1 cellular context compared by ENCODE assay signal in the genomic region with DNA sequence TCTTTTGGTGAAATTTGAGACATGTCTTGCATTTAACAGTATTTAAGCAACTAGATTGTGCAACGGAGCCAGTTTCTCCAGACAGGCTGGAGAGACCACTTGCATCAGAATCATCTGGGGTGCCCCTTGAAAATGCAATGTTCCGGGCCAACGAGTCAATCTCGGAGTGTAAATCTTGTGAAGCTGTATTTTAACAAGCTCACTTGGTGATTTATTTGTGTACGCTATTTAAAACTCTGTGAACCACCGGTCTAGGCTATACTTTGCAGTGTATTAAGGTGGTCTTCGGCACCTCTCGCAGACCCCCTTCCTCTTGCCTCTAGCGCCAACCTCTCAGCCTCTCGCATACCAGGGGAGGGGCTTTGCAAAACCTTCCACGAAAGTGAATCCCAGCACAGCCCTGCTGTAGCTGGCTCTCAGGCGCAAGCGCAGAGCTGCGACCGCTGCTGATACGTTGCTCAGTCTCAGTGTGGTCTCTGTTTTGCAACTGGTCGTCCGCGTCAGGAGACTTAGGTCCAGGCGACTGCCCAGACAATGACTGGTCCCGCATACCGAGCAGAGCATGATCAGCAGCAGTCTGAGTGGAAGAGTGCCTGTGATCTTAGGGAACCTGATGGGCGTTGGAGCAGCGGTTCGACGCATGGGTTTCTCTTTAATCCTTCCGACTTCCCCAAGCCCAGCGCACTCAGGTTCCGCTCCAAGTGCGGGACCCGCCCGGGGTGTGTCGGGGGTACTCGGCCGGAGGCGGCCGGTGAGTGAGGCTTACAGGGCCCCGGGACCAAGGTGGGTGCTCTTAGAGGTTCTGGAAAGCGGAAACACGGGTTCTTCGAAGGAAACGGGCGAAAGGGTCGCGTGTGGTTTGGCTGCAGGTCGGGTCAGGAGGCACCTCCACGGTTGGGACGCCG.
TF ChIP-seq lines count a peak whose summit lies in the region.

A gene (plus strand): TSS at position 467 of the 905 bp plus-strand sequence. CDS start 11,612 bp downstream, outside the sequence.

TF ChIP-seq in GM12878, 131 proteins besides CTCF, POLR2A, EP300 and RAD21 (continued from another document and continues in another):
- TF ChIP-seq, protein P1, sequence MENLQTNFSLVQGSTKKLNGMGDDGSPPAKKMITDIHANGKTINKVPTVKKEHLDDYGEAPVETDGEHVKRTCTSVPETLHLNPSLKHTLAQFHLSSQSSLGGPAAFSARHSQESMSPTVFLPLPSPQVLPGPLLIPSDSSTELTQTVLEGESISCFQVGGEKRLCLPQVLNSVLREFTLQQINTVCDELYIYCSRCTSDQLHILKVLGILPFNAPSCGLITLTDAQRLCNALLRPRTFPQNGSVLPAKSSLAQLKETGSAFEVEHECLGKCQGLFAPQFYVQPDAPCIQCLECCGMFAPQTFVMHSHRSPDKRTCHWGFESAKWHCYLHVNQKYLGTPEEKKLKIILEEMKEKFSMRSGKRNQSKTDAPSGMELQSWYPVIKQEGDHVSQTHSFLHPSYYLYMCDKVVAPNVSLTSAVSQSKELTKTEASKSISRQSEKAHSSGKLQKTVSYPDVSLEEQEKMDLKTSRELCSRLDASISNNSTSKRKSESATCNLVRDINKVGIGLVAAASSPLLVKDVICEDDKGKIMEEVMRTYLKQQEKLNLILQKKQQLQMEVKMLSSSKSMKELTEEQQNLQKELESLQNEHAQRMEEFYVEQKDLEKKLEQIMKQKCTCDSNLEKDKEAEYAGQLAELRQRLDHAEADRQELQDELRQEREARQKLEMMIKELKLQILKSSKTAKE (IDR thresholded peaks at IDR 0.05; ENCODE audit: low read depth, poor library complexity, severe bottlenecking), result no peak
- TF ChIP-seq BCL11A (IDR thresholded peaks at IDR 0.05; ENCODE audit: low read depth, low read length) (no peak), BMI1 (IDR thresholded peaks at IDR 0.05; ENCODE audit: borderline replicate concordance) (no peak), FOS (IDR thresholded peaks at IDR 0.05; ENCODE audit: borderline replicate concordance, extremely low read depth, insufficient read length) (no peak), KLF5 (IDR thresholded peaks at IDR 0.05; ENCODE audit: partially characterized antibody) (no peak), TCF7 (IDR thresholded peaks at IDR 0.05; ENCODE audit: borderline replicate concordance) (0 out of 2 replicates have a peak, but pooled peaks have one; percentile 38), PML (IDR thresholded peaks at IDR 0.05; ENCODE audit: low read length) (peak; percentile 32; the same call in 1 of the 2 replicates), SUPT20H (IDR thresholded peaks at IDR 0.05; ENCODE audit: borderline replicate concordance, control insufficient read depth, low read depth, low read length) (no peak), TAF1 (IDR thresholded peaks at IDR 0.05; ENCODE audit: borderline replicate concordance, low read depth, low read length) (peak; percentile 94), TCF12 (IDR thresholded peaks at IDR 0.05; ENCODE audit: low read depth, low read length) (no peak), SMARCA5 (IDR thresholded peaks at IDR 0.05) (peak; percentile 77; the same call in 1 of the 2 replicates), EED (IDR thresholded peaks at IDR 0.05; ENCODE audit: low read depth) (peak; percentile 36; the same call in 1 of the 2 replicates), SMAD5 (IDR thresholded peaks at IDR 0.05; ENCODE audit: low read depth) (peak; percentile 72; the same call in 1 of the 2 replicates), BHLHE40 (IDR thresholded peaks at IDR 0.05; ENCODE audit: borderline replicate concordance in 1 of 2, low read depth in 2 of 2, low read length in 1 of 2) (peak in 1 of 2 experiments; percentile 8; a peak in 1 of 4 replicates), ZZZ3 (IDR thresholded peaks at IDR 0.05; ENCODE audit: control insufficient read depth, insufficient read length, low read depth) (no peak), DPF2 (IDR thresholded peaks at IDR 0.05) (no peak), JUND (IDR thresholded peaks at IDR 0.05; ENCODE audit: low read depth, low read length) (no peak), HCFC1 (IDR thresholded peaks at IDR 0.05; ENCODE audit: low read length) (peak; percentile 47), ZNF384 (IDR thresholded peaks at IDR 0.05; ENCODE audit: borderline replicate concordance, low read depth, low read length) (no peak), RELA (IDR thresholded peaks at IDR 0.05; ENCODE audit: borderline replicate concordance, partially characterized antibody) (no peak), ZNF217 (IDR thresholded peaks at IDR 0.05) (no peak), NR2C2 (IDR thresholded peaks at IDR 0.05; ENCODE audit: borderline replicate concordance, control insufficient read depth, insufficient read length, low read depth) (no peak), RB1 (IDR thresholded peaks at IDR 0.05; ENCODE audit: borderline replicate concordance) (0 out of 2 replicates have a peak, but pooled peaks have one; percentile 27), MEF2A (IDR thresholded peaks at IDR 0.05; ENCODE audit: insufficient read depth, low read depth, low read length) (no peak), BRCA1 (IDR thresholded peaks at IDR 0.05; ENCODE audit: low read depth, low read length) (no peak), MYB (IDR thresholded peaks at IDR 0.05; ENCODE audit: borderline replicate concordance, low read depth, low read length) (no peak), ZSCAN29 (IDR thresholded peaks at IDR 0.05) (no peak), SUZ12 (IDR thresholded peaks at IDR 0.05; ENCODE audit: unreplicated experiment) (no peak), FOXK2 (IDR thresholded peaks at IDR 0.05) (no peak), RAD51 (IDR thresholded peaks at IDR 0.05) (no peak), NFYA (IDR thresholded peaks at IDR 0.05; ENCODE audit: borderline replicate concordance, low read depth, low read length) (no peak), NBN (IDR thresholded peaks at IDR 0.05) (peak; percentile 62; the same call in 1 of the 2 replicates), GABPA (IDR thresholded peaks at IDR 0.05; ENCODE audit: low read depth) (peak; percentile 86), FOXM1 (IDR thresholded peaks at IDR 0.05; ENCODE audit: low read depth, low read length) (no peak), NFIC (IDR thresholded peaks at IDR 0.05; ENCODE audit: low read depth, low read length) (peak; percentile 9; the same call in 1 of the 2 replicates), CHD4 (IDR thresholded peaks at IDR 0.05) (no peak), YBX1 (IDR thresholded peaks at IDR 0.05) (no peak), MTA3 (IDR thresholded peaks at IDR 0.05; ENCODE audit: borderline replicate concordance, low read length) (no peak), HDAC2 (IDR thresholded peaks at IDR 0.05) (no peak; the same call in 1 of the 2 replicates), POLR2AphosphoS5 (IDR thresholded peaks at IDR 0.05; ENCODE audit: low read length) (peak; percentile 80), STAT1 (conservative IDR thresholded peaks at IDR 0.05) (no peak)
- TF ChIP-seq, protein P2, sequence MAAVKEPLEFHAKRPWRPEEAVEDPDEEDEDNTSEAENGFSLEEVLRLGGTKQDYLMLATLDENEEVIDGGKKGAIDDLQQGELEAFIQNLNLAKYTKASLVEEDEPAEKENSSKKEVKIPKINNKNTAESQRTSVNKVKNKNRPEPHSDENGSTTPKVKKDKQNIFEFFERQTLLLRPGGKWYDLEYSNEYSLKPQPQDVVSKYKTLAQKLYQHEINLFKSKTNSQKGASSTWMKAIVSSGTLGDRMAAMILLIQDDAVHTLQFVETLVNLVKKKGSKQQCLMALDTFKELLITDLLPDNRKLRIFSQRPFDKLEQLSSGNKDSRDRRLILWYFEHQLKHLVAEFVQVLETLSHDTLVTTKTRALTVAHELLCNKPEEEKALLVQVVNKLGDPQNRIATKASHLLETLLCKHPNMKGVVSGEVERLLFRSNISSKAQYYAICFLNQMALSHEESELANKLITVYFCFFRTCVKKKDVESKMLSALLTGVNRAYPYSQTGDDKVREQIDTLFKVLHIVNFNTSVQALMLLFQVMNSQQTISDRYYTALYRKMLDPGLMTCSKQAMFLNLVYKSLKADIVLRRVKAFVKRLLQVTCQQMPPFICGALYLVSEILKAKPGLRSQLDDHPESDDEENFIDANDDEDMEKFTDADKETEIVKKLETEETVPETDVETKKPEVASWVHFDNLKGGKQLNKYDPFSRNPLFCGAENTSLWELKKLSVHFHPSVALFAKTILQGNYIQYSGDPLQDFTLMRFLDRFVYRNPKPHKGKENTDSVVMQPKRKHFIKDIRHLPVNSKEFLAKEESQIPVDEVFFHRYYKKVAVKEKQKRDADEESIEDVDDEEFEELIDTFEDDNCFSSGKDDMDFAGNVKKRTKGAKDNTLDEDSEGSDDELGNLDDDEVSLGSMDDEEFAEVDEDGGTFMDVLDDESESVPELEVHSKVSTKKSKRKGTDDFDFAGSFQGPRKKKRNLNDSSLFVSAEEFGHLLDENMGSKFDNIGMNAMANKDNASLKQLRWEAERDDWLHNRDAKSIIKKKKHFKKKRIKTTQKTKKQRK (IDR thresholded peaks at IDR 0.05; ENCODE audit: low read depth, low read length), result no peak
- TF ChIP-seq, protein P3, sequence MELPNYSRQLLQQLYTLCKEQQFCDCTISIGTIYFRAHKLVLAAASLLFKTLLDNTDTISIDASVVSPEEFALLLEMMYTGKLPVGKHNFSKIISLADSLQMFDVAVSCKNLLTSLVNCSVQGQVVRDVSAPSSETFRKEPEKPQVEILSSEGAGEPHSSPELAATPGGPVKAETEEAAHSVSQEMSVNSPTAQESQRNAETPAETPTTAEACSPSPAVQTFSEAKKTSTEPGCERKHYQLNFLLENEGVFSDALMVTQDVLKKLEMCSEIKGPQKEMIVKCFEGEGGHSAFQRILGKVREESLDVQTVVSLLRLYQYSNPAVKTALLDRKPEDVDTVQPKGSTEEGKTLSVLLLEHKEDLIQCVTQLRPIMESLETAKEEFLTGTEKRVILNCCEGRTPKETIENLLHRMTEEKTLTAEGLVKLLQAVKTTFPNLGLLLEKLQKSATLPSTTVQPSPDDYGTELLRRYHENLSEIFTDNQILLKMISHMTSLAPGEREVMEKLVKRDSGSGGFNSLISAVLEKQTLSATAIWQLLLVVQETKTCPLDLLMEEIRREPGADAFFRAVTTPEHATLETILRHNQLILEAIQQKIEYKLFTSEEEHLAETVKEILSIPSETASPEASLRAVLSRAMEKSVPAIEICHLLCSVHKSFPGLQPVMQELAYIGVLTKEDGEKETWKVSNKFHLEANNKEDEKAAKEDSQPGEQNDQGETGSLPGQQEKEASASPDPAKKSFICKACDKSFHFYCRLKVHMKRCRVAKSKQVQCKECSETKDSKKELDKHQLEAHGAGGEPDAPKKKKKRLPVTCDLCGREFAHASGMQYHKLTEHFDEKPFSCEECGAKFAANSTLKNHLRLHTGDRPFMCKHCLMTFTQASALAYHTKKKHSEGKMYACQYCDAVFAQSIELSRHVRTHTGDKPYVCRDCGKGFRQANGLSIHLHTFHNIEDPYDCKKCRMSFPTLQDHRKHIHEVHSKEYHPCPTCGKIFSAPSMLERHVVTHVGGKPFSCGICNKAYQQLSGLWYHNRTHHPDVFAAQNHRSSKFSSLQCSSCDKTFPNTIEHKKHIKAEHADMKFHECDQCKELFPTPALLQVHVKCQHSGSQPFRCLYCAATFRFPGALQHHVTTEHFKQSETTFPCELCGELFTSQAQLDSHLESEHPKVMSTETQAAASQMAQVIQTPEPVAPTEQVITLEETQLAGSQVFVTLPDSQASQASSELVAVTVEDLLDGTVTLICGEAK (IDR thresholded peaks at IDR 0.05; ENCODE audit: borderline replicate concordance), result peak; percentile 87
- TF ChIP-seq, protein P4, sequence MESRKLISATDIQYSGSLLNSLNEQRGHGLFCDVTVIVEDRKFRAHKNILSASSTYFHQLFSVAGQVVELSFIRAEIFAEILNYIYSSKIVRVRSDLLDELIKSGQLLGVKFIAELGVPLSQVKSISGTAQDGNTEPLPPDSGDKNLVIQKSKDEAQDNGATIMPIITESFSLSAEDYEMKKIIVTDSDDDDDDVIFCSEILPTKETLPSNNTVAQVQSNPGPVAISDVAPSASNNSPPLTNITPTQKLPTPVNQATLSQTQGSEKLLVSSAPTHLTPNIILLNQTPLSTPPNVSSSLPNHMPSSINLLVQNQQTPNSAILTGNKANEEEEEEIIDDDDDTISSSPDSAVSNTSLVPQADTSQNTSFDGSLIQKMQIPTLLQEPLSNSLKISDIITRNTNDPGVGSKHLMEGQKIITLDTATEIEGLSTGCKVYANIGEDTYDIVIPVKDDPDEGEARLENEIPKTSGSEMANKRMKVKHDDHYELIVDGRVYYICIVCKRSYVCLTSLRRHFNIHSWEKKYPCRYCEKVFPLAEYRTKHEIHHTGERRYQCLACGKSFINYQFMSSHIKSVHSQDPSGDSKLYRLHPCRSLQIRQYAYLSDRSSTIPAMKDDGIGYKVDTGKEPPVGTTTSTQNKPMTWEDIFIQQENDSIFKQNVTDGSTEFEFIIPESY (IDR thresholded peaks at IDR 0.05), result no peak
- TF ChIP-seq, protein P5, sequence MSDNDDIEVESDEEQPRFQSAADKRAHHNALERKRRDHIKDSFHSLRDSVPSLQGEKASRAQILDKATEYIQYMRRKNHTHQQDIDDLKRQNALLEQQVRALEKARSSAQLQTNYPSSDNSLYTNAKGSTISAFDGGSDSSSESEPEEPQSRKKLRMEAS (IDR thresholded peaks at IDR 0.05; ENCODE audit: low read depth, low read length), result no peak
- TF ChIP-seq, protein P6, sequence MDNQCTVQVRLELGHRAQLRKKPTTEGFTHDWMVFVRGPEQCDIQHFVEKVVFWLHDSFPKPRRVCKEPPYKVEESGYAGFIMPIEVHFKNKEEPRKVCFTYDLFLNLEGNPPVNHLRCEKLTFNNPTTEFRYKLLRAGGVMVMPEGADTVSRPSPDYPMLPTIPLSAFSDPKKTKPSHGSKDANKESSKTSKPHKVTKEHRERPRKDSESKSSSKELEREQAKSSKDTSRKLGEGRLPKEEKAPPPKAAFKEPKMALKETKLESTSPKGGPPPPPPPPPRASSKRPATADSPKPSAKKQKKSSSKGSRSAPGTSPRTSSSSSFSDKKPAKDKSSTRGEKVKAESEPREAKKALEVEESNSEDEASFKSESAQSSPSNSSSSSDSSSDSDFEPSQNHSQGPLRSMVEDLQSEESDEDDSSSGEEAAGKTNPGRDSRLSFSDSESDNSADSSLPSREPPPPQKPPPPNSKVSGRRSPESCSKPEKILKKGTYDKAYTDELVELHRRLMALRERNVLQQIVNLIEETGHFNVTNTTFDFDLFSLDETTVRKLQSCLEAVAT (IDR thresholded peaks at IDR 0.05), result peak; percentile 56
- TF ChIP-seq, protein P7, sequence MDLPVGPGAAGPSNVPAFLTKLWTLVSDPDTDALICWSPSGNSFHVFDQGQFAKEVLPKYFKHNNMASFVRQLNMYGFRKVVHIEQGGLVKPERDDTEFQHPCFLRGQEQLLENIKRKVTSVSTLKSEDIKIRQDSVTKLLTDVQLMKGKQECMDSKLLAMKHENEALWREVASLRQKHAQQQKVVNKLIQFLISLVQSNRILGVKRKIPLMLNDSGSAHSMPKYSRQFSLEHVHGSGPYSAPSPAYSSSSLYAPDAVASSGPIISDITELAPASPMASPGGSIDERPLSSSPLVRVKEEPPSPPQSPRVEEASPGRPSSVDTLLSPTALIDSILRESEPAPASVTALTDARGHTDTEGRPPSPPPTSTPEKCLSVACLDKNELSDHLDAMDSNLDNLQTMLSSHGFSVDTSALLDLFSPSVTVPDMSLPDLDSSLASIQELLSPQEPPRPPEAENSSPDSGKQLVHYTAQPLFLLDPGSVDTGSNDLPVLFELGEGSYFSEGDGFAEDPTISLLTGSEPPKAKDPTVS (IDR thresholded peaks at IDR 0.05; ENCODE audit: low read depth, low read length), result no peak
